In genomic region chr10:48357631-48358030, GRCh38 we compare ENCODE assay signal across 19 cellular contexts.
"Had no signal": no experiment of that assay in that cellular context is flagged by ENCODE, and none has a peak within 500 bp of the region (broad histone marks: within the 10 kb centered on the region; RNA-seq: fewer than 3 reads in every experiment).

No MANE protein-coding gene starts in this region.

- DNase-seq: Kasumi-1, MM.1S, MV-4-11, NCI-H1048, NCI-H1105, NCI-H1417, NCI-H1436 treated with DMSO at 0.1 percent for 48 hours, NCI-H1694, NCI-H187 treated with DMSO at 0.1 percent for 48 hours, NCI-H2029 treated with DMSO at 0.1 percent for 48 hours, NCI-H2227 treated with DMSO at 0.1 percent for 48 hours, NCI-H524, NCI-H526 treated with DMSO at 0.1 percent for 48 hours, NCI-H748 treated with DMSO at 0.1 percent for 48 hours, Right ventricle myocardium superior, RPMI8226, SIG-M5 had no signal

- H3K27ac Mint-ChIP-seq: IgD-negative memory B cell had no signal

- H3K27me3 Mint-ChIP-seq: IgD-negative memory B cell had no signal

- H3K9me3 Mint-ChIP-seq: IgD-negative memory B cell had no signal

- ATAC-seq: K562 had no signal

- H3K4me3 Mint-ChIP-seq: IgD-negative memory B cell had no signal
